ENCODE assay signal across 8 cellular contexts in the genomic region with DNA sequence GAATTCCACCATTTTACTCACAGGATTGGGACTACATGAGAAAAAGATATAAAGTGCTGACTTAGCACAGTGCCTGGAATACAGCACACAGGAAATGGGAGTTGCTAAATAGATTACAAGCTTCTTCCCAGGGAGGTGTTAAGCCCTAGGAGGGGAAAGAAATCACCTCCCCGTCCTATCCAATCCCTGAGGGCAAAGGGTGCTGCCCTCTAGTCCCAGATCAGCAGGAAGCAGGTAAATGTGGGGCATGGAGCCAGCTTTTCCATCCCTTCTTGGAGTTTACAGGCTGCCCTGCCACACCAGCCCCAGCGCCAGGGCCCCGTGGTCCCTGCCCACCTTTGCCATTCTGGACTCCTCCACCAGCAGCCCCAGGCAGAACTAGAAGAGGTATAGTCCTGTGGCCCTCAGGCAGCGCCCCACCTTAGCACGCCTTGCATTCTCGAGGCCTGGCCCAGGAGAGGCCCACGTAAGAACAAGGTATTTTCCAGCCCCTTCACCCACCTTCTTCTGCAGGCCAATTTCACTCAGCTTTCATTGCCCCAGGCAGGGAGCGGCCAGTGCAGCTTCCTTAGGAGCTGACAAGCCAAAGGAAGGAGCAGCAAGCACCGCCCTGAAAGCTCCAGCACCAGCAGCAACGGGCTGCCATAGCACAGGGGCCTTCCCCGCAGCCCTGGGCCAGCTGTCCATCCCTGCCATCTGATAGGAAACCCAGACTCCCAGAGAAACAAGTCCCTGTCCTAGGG. TPM values are rescaled to one million over a fixed set of nuclear protein-coding genes. Genes with fewer than 3 reads are reported as not detected.
DNase-seq lines count a peak whose midpoint lies in the region; ATAC-seq and TF ChIP-seq lines count a peak whose summit lies in the region.

No MANE protein-coding gene starts in this region.

- no peaks in the 10 kb centered on the region for H3K9me3 Mint-ChIP-seq in activated CD4-positive, alpha-beta T cell treated with anti-CD3 and anti-CD28 coated beads, Interleukin-2, amount 10 ng/mL, durations not matched to agents 7 days and 5 days

- TF ChIP-seq CTCF in tibial artery (IDR thresholded peaks at IDR 0.05), result no peak

- H3K4me3 ChIP-seq in tibial artery, result no peak overlapping the region

- H3K27me3 ChIP-seq in layer of hippocampus (ENCODE audit: control insufficient read depth, insufficient read depth, low read length) (no peaks in the 10 kb centered on the region), tibial artery (no peaks in the 10 kb centered on the region)

- H3K27me3 Mint-ChIP-seq in activated CD4-positive, alpha-beta T cell treated with anti-CD3 and anti-CD28 coated beads, Interleukin-2, amount 10 ng/mL, durations not matched to agents 7 days and 5 days, result no peaks in the 10 kb centered on the region

- peaks cover 33 to 88% (median 74%) of the 10 kb centered on the region in 4 donors for H3K4me1 ChIP-seq in tibial artery

- H3K4me1 Mint-ChIP-seq in activated CD4-positive, alpha-beta T cell treated with anti-CD3 and anti-CD28 coated beads, Interleukin-2, amount 10 ng/mL, durations not matched to agents 7 days and 5 days, result peaks cover 96% of the 10 kb centered on the region

- H3K36me3 Mint-ChIP-seq in activated CD4-positive, alpha-beta T cell treated with anti-CD3 and anti-CD28 coated beads, Interleukin-2, amount 10 ng/mL, durations not matched to agents 7 days and 5 days (ENCODE audit: low read depth), result peaks cover 21% of the 10 kb centered on the region

- no peak overlapping the region for H3K4me3 Mint-ChIP-seq in activated CD4-positive, alpha-beta T cell treated with anti-CD3 and anti-CD28 coated beads, Interleukin-2, amount 10 ng/mL, durations not matched to agents 7 days and 5 days

- intact Hi-C loops in tibial artery (cut with DNase I; ENCODE audit: low total_unique reads), result loop anchor here (2.0 kb wide), 1 partner anchor 35 kb away; the partner anchor contains the start of gene PXN

- no peaks in the 10 kb centered on the region for H3K9me3 ChIP-seq in tibial artery

- no peak for DNase-seq in activated CD4-positive, alpha-beta T cell treated with anti-CD3 and anti-CD28 coated beads, Interleukin-2, amount 10 ng/mL, durations not matched to agents 7 days and 5 days
- DNase-seq in activated CD4-positive, alpha-beta T cell treated with anti-CD3 and anti-CD28 coated beads, Interleukin-2, amount 50 U/mL, for 48 hours, result no peak
- DNase-seq in tibial artery, result no peak
- DNase-seq in HuH-7.5 (ENCODE audit: low spot score), result no peak

- ATAC-seq in esophagus mucosa, result no peak
- ATAC-seq in GM19324 (IDR thresholded peaks at IDR 0.05; ENCODE audit: low FRiP score, unreplicated experiment), result no peak

- H3K27ac Mint-ChIP-seq in activated CD4-positive, alpha-beta T cell treated with anti-CD3 and anti-CD28 coated beads, Interleukin-2, amount 10 ng/mL, durations not matched to agents 7 days and 5 days, result peak overlapping the region; percentile 87

- CTCF ChIA-PET in activated CD4-positive, alpha-beta T cell treated with anti-CD3 and anti-CD28 coated beads, Interleukin-2, amount 10 ng/mL, durations not matched to agents 7 days and 5 days (lab: Charles Lee), result interaction anchor here (1.3 to 16.2 kb wide), 8 partner anchors 8 to 70 kb away, joined by 4 to 546 read pairs (median 10); partner anchors contain the start of genes PXN, RNU4-1, RNU4-2 and RPLP0

- POLR2A ChIA-PET in activated CD4-positive, alpha-beta T cell treated with anti-CD3 and anti-CD28 coated beads, Interleukin-2, amount 10 ng/mL, durations not matched to agents 7 days and 5 days (lab: Charles Lee), result interaction anchor here (1.2 to 3.7 kb wide), 2 partner anchors 20 to 62 kb away, joined by 6 to 24 read pairs; partner anchors contain the start of gene RNU4-2

- peaks cover 0 to 11% (median 0%) of the 10 kb centered on the region in 3 donors for H3K36me3 ChIP-seq in tibial artery

- H3K27ac ChIP-seq in angular gyrus (ENCODE audit: low read depth, low read length) (peak overlapping the region; percentile 8), layer of hippocampus (ENCODE audit: low read depth, low read length) (peak overlapping the region; percentile 81), tibial artery (peak overlapping the region; percentile 74 to 90)

RNA-seq across cellular contexts. Expression of gene RPLP0, which starts 28.8 kb away (rescaled TPM):
- 1,000 to 10,000 TPM; 1,972 to 2,164 TPM for total RNA-seq in activated CD4-positive, alpha-beta T cell treated with anti-CD3 and anti-CD28 coated beads, Interleukin-2, amount 10 ng/mL, durations not matched to agents 7 days and 5 days
- 3,286 TPM for total RNA-seq in esophagus mucosa

RNA-seq across cellular contexts. Expression of gene GCN1, which starts 35.2 kb away (rescaled TPM):
- total RNA-seq in activated CD4-positive, alpha-beta T cell treated with anti-CD3 and anti-CD28 coated beads, Interleukin-2, amount 10 ng/mL, durations not matched to agents 7 days and 5 days, result 10 to 100 TPM; 90.2 to 95.5 TPM
- total RNA-seq in esophagus mucosa, result 65.0 TPM

RNA-seq across cellular contexts. Expression of gene PXN, which starts 35.8 kb away (rescaled TPM):
- total RNA-seq in activated CD4-positive, alpha-beta T cell treated with anti-CD3 and anti-CD28 coated beads, Interleukin-2, amount 10 ng/mL, durations not matched to agents 7 days and 5 days, result 100 to 1,000 TPM; 201 to 236 TPM
- 23.6 TPM for total RNA-seq in esophagus mucosa

Comparison
In these comparisons a context has a peak if more than half of its experiments do, and no peak if none do; other contexts are left out.
1. H3K27ac ChIP-seq: peak in every context shown above with its lines; median percentile 82 in tibial artery; 81 in layer of hippocampus; 8 in angular gyrus.